Comparison of ENCODE assay signal across 1 cellular context in the genomic region with DNA sequence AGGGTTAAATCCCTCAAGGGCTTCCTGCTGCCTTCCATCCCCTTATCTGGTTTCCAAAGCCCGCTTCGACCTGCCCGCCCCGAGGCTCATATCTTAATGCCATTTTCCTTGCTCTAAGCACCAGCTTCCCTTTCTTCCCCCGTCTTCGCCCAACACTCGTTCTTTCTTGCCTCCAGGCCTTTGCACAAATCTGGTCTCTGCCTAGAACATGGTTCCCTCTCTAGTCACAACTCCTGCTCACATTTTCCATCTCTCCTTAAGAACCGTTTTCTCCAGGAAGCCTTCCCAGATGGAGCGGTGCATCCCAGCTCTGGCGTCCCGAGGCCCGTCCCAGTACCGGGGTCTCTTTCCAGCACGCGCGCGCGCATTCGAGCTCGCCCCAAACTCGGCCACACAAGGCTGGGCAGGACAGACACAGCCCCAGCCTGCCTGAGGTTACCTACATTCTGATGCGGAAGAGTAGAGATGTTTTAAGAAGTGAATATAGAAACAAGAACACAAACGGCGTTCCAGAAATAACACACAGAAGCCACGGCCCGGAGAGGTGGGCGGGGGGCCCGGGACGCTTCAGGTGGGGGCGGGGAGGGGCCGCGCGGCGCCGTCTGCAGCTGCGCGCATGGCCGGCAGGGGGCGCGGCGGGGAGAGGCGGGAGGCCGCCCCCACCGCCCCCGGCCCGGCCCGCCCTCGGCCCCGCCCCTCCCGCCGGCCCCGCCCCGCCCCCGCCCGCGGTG.
TF ChIP-seq lines count a peak whose summit lies in the region.

Gene DGKD, plus strand, starts transcription at position 726 of the 731 bp plus-strand sequence. CDS start 25 bp downstream, outside the sequence.

TF ChIP-seq in neural cell, 6 proteins besides CTCF, POLR2A, EP300 and RAD21 (continued from another document):
- TF ChIP-seq, protein P1, sequence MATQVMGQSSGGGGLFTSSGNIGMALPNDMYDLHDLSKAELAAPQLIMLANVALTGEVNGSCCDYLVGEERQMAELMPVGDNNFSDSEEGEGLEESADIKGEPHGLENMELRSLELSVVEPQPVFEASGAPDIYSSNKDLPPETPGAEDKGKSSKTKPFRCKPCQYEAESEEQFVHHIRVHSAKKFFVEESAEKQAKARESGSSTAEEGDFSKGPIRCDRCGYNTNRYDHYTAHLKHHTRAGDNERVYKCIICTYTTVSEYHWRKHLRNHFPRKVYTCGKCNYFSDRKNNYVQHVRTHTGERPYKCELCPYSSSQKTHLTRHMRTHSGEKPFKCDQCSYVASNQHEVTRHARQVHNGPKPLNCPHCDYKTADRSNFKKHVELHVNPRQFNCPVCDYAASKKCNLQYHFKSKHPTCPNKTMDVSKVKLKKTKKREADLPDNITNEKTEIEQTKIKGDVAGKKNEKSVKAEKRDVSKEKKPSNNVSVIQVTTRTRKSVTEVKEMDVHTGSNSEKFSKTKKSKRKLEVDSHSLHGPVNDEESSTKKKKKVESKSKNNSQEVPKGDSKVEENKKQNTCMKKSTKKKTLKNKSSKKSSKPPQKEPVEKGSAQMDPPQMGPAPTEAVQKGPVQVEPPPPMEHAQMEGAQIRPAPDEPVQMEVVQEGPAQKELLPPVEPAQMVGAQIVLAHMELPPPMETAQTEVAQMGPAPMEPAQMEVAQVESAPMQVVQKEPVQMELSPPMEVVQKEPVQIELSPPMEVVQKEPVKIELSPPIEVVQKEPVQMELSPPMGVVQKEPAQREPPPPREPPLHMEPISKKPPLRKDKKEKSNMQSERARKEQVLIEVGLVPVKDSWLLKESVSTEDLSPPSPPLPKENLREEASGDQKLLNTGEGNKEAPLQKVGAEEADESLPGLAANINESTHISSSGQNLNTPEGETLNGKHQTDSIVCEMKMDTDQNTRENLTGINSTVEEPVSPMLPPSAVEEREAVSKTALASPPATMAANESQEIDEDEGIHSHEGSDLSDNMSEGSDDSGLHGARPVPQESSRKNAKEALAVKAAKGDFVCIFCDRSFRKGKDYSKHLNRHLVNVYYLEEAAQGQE (IDR thresholded peaks at IDR 0.05; ENCODE audit: borderline replicate concordance), result no peak
TF ChIP-seq in neural cell: peak in this region for 0.
